Comparison of ENCODE assay signal across 12 cellular contexts in genomic region chr9:119284118-119284517, GRCh38.
DNase-seq lines count a peak whose midpoint lies in the region; ATAC-seq and TF ChIP-seq lines count a peak whose summit lies in the region.
"Had no signal": no experiment of that assay in that cellular context is flagged by ENCODE, and none has a peak within 500 bp of the region (broad histone marks: within the 10 kb centered on the region; RNA-seq: fewer than 3 reads in every experiment).

No MANE protein-coding gene starts in this region.

- H3K27me3 ChIP-seq in WERI-Rb-1 (ENCODE audit: insufficient read depth, low read depth, severe bottlenecking) = no peaks in the 10 kb centered on the region
- H3K27me3 ChIP-seq in layer of hippocampus (ENCODE audit: control insufficient read depth, insufficient read depth, low read length) = no peaks in the 10 kb centered on the region
- H3K27me3 ChIP-seq in trophoblast cell (ENCODE audit: insufficient read depth, low read length) = no peaks in the 10 kb centered on the region

- no peaks in the 10 kb centered on the region for H3K36me3 ChIP-seq in WERI-Rb-1
- no peaks in the 10 kb centered on the region for H3K36me3 ChIP-seq in trophoblast cell (ENCODE audit: control insufficient read depth in 1 of 2, insufficient read depth in 2 of 2, low read length in 2 of 2)

- no peak overlapping the region for H3K4me2 ChIP-seq in trophoblast cell (ENCODE audit: low read length)

- no peak overlapping the region for H3K9ac ChIP-seq in trophoblast cell (ENCODE audit: low read length)

- no peak overlapping the region for H2BK5ac ChIP-seq in trophoblast cell (ENCODE audit: low read depth, low read length, poor library complexity)

- H4K8ac ChIP-seq in trophoblast cell (ENCODE audit: low read depth, low read length) = no peak overlapping the region

- H3K79me2 ChIP-seq in trophoblast cell (ENCODE audit: control insufficient read depth, insufficient read depth, low read length, poor library complexity) = no peaks in the 10 kb centered on the region

- no peak for ATAC-seq in HG02938 (IDR thresholded peaks at IDR 0.05; ENCODE audit: unreplicated experiment)
- ATAC-seq: K562; stimulated activated naive CD8-positive, alpha-beta T cell treated with anti-CD3 and anti-CD28 coated beads, Interleukin-15, amount 100 ng/mL, for 72 hours had no signal

- no peak overlapping the region for H3K23ac ChIP-seq in trophoblast cell (ENCODE audit: low read length)

- no peak overlapping the region for H3K14ac ChIP-seq in trophoblast cell (ENCODE audit: low read length)

- no peak overlapping the region for H4K91ac ChIP-seq in trophoblast cell (ENCODE audit: low read depth, low read length)

- H3K79me1 ChIP-seq in trophoblast cell (ENCODE audit: low read length) = no peaks in the 10 kb centered on the region

- H3K4ac ChIP-seq in trophoblast cell (ENCODE audit: low read depth, low read length) = no peak overlapping the region

- H3K9me3 ChIP-seq in WERI-Rb-1 (ENCODE audit: severe bottlenecking) (no peaks in the 10 kb centered on the region), trophoblast cell (ENCODE audit: insufficient read depth, low read depth, low read length) (no peaks in the 10 kb centered on the region)

- peak; percentile 3 for DNase-seq in AG10803 (ENCODE audit: low read depth)
- peak; percentile 11 for DNase-seq in HT1080 (ENCODE audit: low read depth)
- DNase-seq in WERI-Rb-1 = peak; percentile 40
- DNase-seq in trophoblast cell = no peak
- DNase-seq in GOT3 (lab: John Stamatoyannopoulos, UW) = no peak
- DNase-seq in DMS153 (lab: John Stamatoyannopoulos, UW) = no peak
- DNase-seq: immature natural killer cell; Right ventricle myocardium superior; stimulated activated naive CD8-positive, alpha-beta T cell treated with anti-CD3 and anti-CD28 coated beads, Interleukin-15, amount 100 ng/mL, for 72 hours had no signal

- no peak overlapping the region for H3K27ac ChIP-seq in WERI-Rb-1
- H3K27ac ChIP-seq in layer of hippocampus (ENCODE audit: low read depth, low read length) = peak overlapping the region; percentile 44
- H3K27ac ChIP-seq in trophoblast cell (ENCODE audit: low read depth, low read length) = no peak overlapping the region

- H2AFZ ChIP-seq in trophoblast cell (ENCODE audit: insufficient read depth, low read length, poor library complexity) = no peak overlapping the region

- H2BK120ac ChIP-seq in trophoblast cell (ENCODE audit: insufficient read depth, low read length, poor library complexity) = no peak overlapping the region

- no peak overlapping the region for H2AK5ac ChIP-seq in trophoblast cell (ENCODE audit: low read length)

- no peak overlapping the region for H4K12ac ChIP-seq in trophoblast cell (ENCODE audit: low read depth, low read length)

- WGBS in trophoblast cell (ENCODE audit: extremely low coverage, insufficient coverage, insufficient read length) = no CpG with 5 or more reads among the region's 4 CpGs

- H2BK12ac ChIP-seq in trophoblast cell (ENCODE audit: low read length) = no peak overlapping the region

- H3K4me3 ChIP-seq in AG10803 (ENCODE audit: low read length) (no peak overlapping the region), WERI-Rb-1 (ENCODE audit: low read depth, low read length) (no peak overlapping the region), trophoblast cell (ENCODE audit: low read depth, low read length) (no peak overlapping the region)
- H3K4me3 ChIP-seq: K562 had no signal

- H3K4me1 ChIP-seq in trophoblast cell (ENCODE audit: control insufficient read depth in 1 of 2, insufficient read depth in 2 of 2, low read length in 2 of 2) = no peaks in the 10 kb centered on the region

- TF ChIP-seq CTCF in AG10803 (conservative IDR thresholded peaks at IDR 0.05; ENCODE audit: low read length) (0 out of 2 replicates have a peak, but pooled peaks have one; percentile 30), WERI-Rb-1 (IDR thresholded peaks at IDR 0.05; ENCODE audit: low read depth, low read length) (peak; percentile 72)

- no peak overlapping the region for H3K18ac ChIP-seq in trophoblast cell (ENCODE audit: low read length)

Comparison
In these comparisons a context has a peak if more than half of its experiments do, and no peak if none do; other contexts are left out.
1. DNase-seq: peak in AG10803 (single experiment), HT1080 (single experiment) and WERI-Rb-1 (single experiment); none in trophoblast cell (0 of 2), GOT3 (single experiment) and DMS153 (single experiment).